ENCODE assay signal across 3 cellular contexts in genomic region chr11:45846174-45846675, GRCh38.
A peak's percentile ranks its signal among the peaks of the same experiment; 100 is the strongest.
TF ChIP-seq lines count a peak whose summit lies in the region.

No MANE protein-coding gene starts in this region.

TF ChIP-seq in SK-N-SH, 30 proteins besides CTCF, POLR2A, EP300 and RAD21 (continued from another document):
- TF ChIP-seq USF1 (IDR thresholded peaks at IDR 0.05; ENCODE audit: borderline replicate concordance, low read depth), result no peak
- TF ChIP-seq EZH2phosphoT487 (IDR thresholded peaks at IDR 0.05; ENCODE audit: borderline replicate concordance, low read depth), result no peak
- no peak for TF ChIP-seq GABPA (IDR thresholded peaks at IDR 0.05; ENCODE audit: low read depth)
- no peak for TF ChIP-seq ZBTB33 (IDR thresholded peaks at IDR 0.05; ENCODE audit: borderline replicate concordance, low read depth)
- TF ChIP-seq NFIC (IDR thresholded peaks at IDR 0.05; ENCODE audit: borderline replicate concordance), result no peak
- no peak for TF ChIP-seq TAF1 (IDR thresholded peaks at IDR 0.05; ENCODE audit: borderline replicate concordance, low read depth, low read length)
- no peak for TF ChIP-seq SMC3 (IDR thresholded peaks at IDR 0.05; ENCODE audit: low read depth, low read length)
- TF ChIP-seq JUND (IDR thresholded peaks at IDR 0.05), result no peak
- no peak for TF ChIP-seq GATA2 (CRISPR knock-in tag; IDR thresholded peaks at IDR 0.05)
- no peak for TF ChIP-seq FOSL2 (IDR thresholded peaks at IDR 0.05; ENCODE audit: borderline replicate concordance, low read depth)
- TF ChIP-seq SIN3A (IDR thresholded peaks at IDR 0.05; ENCODE audit: borderline replicate concordance, low read depth, low read length), result no peak
- TF ChIP-seq YY1 (IDR thresholded peaks at IDR 0.05; ENCODE audit: low read depth), result no peak

TF ChIP-seq in SK-N-SH treated with all-trans-retinoic acid at 6 μM for 48 hours, 23 proteins besides CTCF, POLR2A, EP300 and RAD21 (continued from another document):
- TF ChIP-seq ZC3H10 (CRISPR knock-in tag; IDR thresholded peaks at IDR 0.05) (no peak), ARNTL (CRISPR knock-in tag; IDR thresholded peaks at IDR 0.05; ENCODE audit: borderline replicate concordance, low read depth) (no peak), ZNF565 (CRISPR knock-in tag; conservative IDR thresholded peaks at IDR 0.05; ENCODE audit: low read depth) (no peak), CSRNP3 (CRISPR knock-in tag; IDR thresholded peaks at IDR 0.05) (no peak), TSHZ2 (CRISPR knock-in tag; IDR thresholded peaks at IDR 0.05) (no peak), GLIS3 (CRISPR knock-in tag; IDR thresholded peaks at IDR 0.05) (no peak), OSR1 (CRISPR knock-in tag; IDR thresholded peaks at IDR 0.05) (no peak), POU6F1 (CRISPR knock-in tag; IDR thresholded peaks at IDR 0.05; ENCODE audit: borderline replicate concordance, low read depth) (no peak), PATZ1 (CRISPR knock-in tag; IDR thresholded peaks at IDR 0.05; ENCODE audit: borderline replicate concordance) (no peak)

TF ChIP-seq in liver, 16 proteins besides CTCF, POLR2A, EP300 and RAD21 (continued from another document):
- TF ChIP-seq REST (IDR thresholded peaks at IDR 0.05) (no peak), NR2F2 (IDR thresholded peaks at IDR 0.05) (no peak), HNF4A (conservative IDR thresholded peaks at IDR 0.05) (peak in 1 of 2 donors; percentile 28)
TF ChIP-seq in liver: peak in this region for 3.
